In the genomic region with DNA sequence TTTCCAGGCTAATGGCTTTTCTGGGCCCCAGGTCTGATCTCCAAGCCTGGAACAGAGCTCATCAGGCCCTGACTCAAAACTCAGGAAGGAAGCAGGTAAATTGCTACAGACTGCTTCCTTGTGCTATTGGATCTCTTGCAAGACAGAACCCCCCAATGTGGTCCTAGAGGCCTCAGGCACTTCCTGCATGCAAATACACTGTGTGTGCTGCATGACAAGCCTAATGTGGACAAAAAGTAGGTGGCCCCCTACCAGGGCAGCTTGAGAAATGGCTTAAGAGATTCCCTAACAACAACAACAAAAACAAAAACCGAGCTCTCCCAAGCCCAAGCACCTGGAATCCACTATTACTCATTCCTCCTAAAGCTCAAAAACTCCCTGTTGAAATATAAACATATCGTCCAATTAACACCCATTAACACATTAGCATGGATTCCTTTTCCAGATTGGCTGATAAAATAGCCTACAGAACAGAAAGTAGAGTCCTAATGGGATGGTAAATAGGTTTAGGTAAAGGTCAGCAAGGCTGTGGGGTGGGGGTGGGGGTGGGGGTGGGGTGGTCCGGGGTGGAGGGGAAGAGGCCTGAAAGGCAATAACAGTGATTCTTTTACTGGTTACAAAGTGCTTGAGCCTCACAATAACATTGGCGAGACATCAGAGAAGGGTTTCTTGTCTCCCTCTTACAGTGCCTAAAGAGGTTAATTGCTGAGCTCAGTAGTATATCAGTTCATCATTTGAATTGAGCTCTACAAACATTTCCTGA, we compare ENCODE assay signal across 34 cellular contexts. TPM values are rescaled to one million over a fixed set of nuclear protein-coding genes. Genes with fewer than 3 reads are reported as not detected.
DNase-seq lines count a peak whose midpoint lies in the region; ATAC-seq, FAIRE-seq and TF ChIP-seq lines count a peak whose summit lies in the region.
"Had no signal": no experiment of that assay in that cellular context is flagged by ENCODE, and none has a peak within 500 bp of the region (broad histone marks: within the 10 kb centered on the region; RNA-seq: fewer than 3 reads in every experiment).

No MANE protein-coding gene starts in this region.

- H3K4me1 ChIP-seq in HUES48 (ENCODE audit: control insufficient read depth, insufficient read depth, low read length): peaks cover 23% of the 10 kb centered on the region
- H3K4me1 ChIP-seq: body of pancreas, parathyroid adenoma, spleen, tibial nerve had no signal

- peaks cover 27% of the 10 kb centered on the region for H3K9me3 ChIP-seq in HUES48 (ENCODE audit: control insufficient read depth, insufficient read depth, low read length)
- no peaks in the 10 kb centered on the region for H3K9me3 ChIP-seq in SU-DHL-6 (ENCODE audit: insufficient read depth, low read length)
- no peaks in the 10 kb centered on the region for H3K9me3 ChIP-seq in CD4-positive, alpha-beta T cell (ENCODE audit: control insufficient read depth, low read length)
- H3K9me3 ChIP-seq: body of pancreas, spleen, tibial nerve had no signal

- H3K4me2 ChIP-seq in SU-DHL-6 (ENCODE audit: low read depth, low read length, poor library complexity, severe bottlenecking): peak overlapping the region; percentile 43

- H3K9ac ChIP-seq in HUES48 (ENCODE audit: low read depth, low read length): peak overlapping the region; percentile 50; the same call in 1 of the 2 replicates
- H3K9ac ChIP-seq in SU-DHL-6 (ENCODE audit: low read length): no peak overlapping the region
- H3K9ac ChIP-seq: parathyroid adenoma had no signal

- no peaks in the 10 kb centered on the region for H4K20me1 ChIP-seq in SU-DHL-6 (ENCODE audit: low read depth, low read length)

- DNase-seq in D721Med (ENCODE audit: insufficient read length, low spot score): peak; percentile 17
- peak; percentile 22 for DNase-seq in iPS-NIHi11 (ENCODE audit: low spot score)
- DNase-seq in SW480 (ENCODE audit: low spot score): no peak
- no peak for DNase-seq in CD4-positive, alpha-beta T cell
- DNase-seq: activated CD4-positive, alpha-beta T cell treated with anti-CD3 and anti-CD28 coated beads, Interleukin-2, amount 10 ng/mL, durations not matched to agents 24 days and 14 days; activated gamma-delta T cell treated with Interleukin-2 at 50 U/mL for 16 hours; activated T-cell treated with anti-CD3 and anti-CD28 coated beads, Interleukin-2, amount 50 U/mL, for 1 hour; AML-193; body of pancreas; CD4-positive, alpha-beta memory T cell; cerebellar nuclear complex; DMS 273 treated with DMSO at 0.1 percent for 48 hours; hypothalamus; NCI-H1092 treated with DMSO at 0.1 percent for 48 hours; NCI-H1930; NCI-H2227 treated with DMSO at 0.1 percent for 48 hours; NCI-H748 treated with DMSO at 0.1 percent for 48 hours; right cardiac atrium; spleen; stimulated activated CD4-positive, alpha-beta T cell treated with anti-CD3 and anti-CD28 coated beads, Interleukin-2, amount 100 ng/mL, for 48 hours had no signal

- ATAC-seq in HG03159 (IDR thresholded peaks at IDR 0.05; ENCODE audit: unreplicated experiment): no peak
- no peak for ATAC-seq in HG03097 (IDR thresholded peaks at IDR 0.05; ENCODE audit: low FRiP score, unreplicated experiment)
- no peak for ATAC-seq in CD4-positive, alpha-beta T cell (ENCODE audit: poor library complexity)
- ATAC-seq: body of pancreas, right cardiac atrium, SK-N-SH treated with all-trans-retinoic acid at 6 μM for 48 hours had no signal

- H3F3A ChIP-seq in SU-DHL-6 (ENCODE audit: insufficient read depth): no peaks in the 10 kb centered on the region

- no peaks in the 10 kb centered on the region for H3K4me1 Mint-ChIP-seq in CD4-positive, alpha-beta T cell (ENCODE audit: low read depth)
- H3K4me1 Mint-ChIP-seq: activated CD4-positive, alpha-beta T cell treated with anti-CD3 and anti-CD28 coated beads, Interleukin-2, amount 10 ng/mL, durations not matched to agents 24 days and 14 days; CD4-positive, alpha-beta memory T cell had no signal

- H3K4me3 Mint-ChIP-seq in CD4-positive, alpha-beta T cell: no peak overlapping the region
- H3K4me3 Mint-ChIP-seq: activated CD4-positive, alpha-beta T cell treated with anti-CD3 and anti-CD28 coated beads, Interleukin-2, amount 10 ng/mL, durations not matched to agents 24 days and 14 days; CD4-positive, alpha-beta memory T cell had no signal

- H3K9me3 Mint-ChIP-seq in CD4-positive, alpha-beta T cell: no peaks in the 10 kb centered on the region
- H3K9me3 Mint-ChIP-seq: activated CD4-positive, alpha-beta T cell treated with anti-CD3 and anti-CD28 coated beads, Interleukin-2, amount 10 ng/mL, durations not matched to agents 24 days and 14 days had no signal

- no peak overlapping the region for H2AFZ ChIP-seq in SU-DHL-6 (ENCODE audit: low read depth, low read length, severe bottlenecking)
- H2AFZ ChIP-seq: parathyroid adenoma had no signal

- no peaks in the 10 kb centered on the region for H3K9me2 ChIP-seq in SU-DHL-6 (replicated peaks; ENCODE audit: insufficient read depth, low read length)

- H3K27ac Mint-ChIP-seq in CD4-positive, alpha-beta T cell: no peak overlapping the region
- H3K27ac Mint-ChIP-seq: activated CD4-positive, alpha-beta T cell treated with anti-CD3 and anti-CD28 coated beads, Interleukin-2, amount 10 ng/mL, durations not matched to agents 24 days and 14 days; CD4-positive, alpha-beta memory T cell had no signal

- no peaks in the 10 kb centered on the region for H3K36me3 Mint-ChIP-seq in CD4-positive, alpha-beta T cell (ENCODE audit: low read depth)
- H3K36me3 Mint-ChIP-seq: CD4-positive, alpha-beta memory T cell had no signal

- TF ChIP-seq CTCF in D721Med (IDR thresholded peaks at IDR 0.05; ENCODE audit: insufficient read depth, missing control alignments): no peak
- no peak for TF ChIP-seq CTCF in SU-DHL-6 (IDR thresholded peaks at IDR 0.05; ENCODE audit: insufficient read depth, low read length, poor library complexity, severe bottlenecking)
- TF ChIP-seq CTCF in CD4-positive, alpha-beta T cell (IDR thresholded peaks at IDR 0.05): no peak

- no peaks in the 10 kb centered on the region for H3K79me2 ChIP-seq in SU-DHL-6 (ENCODE audit: insufficient read depth, low read length)
- H3K79me2 ChIP-seq: parathyroid adenoma had no signal

- POLR2A ChIA-PET in CD4-positive, alpha-beta T cell (lab: Charles Lee): no interaction called here

- no peak for FAIRE-seq in D721Med (lab: Jason Lieb, UNC)
- FAIRE-seq: A204.1, H54 had no signal

- H3K4me3 ChIP-seq in HUES48 (ENCODE audit: low read depth, low read length): no peak overlapping the region; the same call in 1 of the 2 replicates
- no peak overlapping the region for H3K4me3 ChIP-seq in SU-DHL-6 (ENCODE audit: insufficient read depth, low read length, poor library complexity, severe bottlenecking)
- H3K4me3 ChIP-seq: body of pancreas, spleen, tibial nerve had no signal

- intact Hi-C loops in CD4-positive, alpha-beta T cell (cut with DNase I, micrococcal nuclease): no loop called here

- H3K27me3 ChIP-seq in HUES48 (ENCODE audit: control insufficient read depth, insufficient read depth, low read length) (no peaks in the 10 kb centered on the region), SU-DHL-6 (ENCODE audit: low read length) (no peaks in the 10 kb centered on the region)
- no peaks in the 10 kb centered on the region for H3K27me3 ChIP-seq in CD4-positive, alpha-beta T cell (ENCODE audit: control insufficient read depth, insufficient read depth, low read length)
- H3K27me3 ChIP-seq: body of pancreas, spleen had no signal

- CTCF ChIA-PET in CD4-positive, alpha-beta T cell (lab: Charles Lee): no interaction called here

- H3K36me3 ChIP-seq in HUES48 (ENCODE audit: control insufficient read depth, insufficient read depth, low read length) (no peaks in the 10 kb centered on the region), SU-DHL-6 (ENCODE audit: low read length) (no peaks in the 10 kb centered on the region)
- H3K36me3 ChIP-seq: spleen, tibial nerve had no signal

- H3K27ac ChIP-seq in HUES48 (ENCODE audit: low read depth, low read length) (peak overlapping the region; percentile 94), SU-DHL-6 (ENCODE audit: low read depth, low read length) (peak overlapping the region; percentile 50)
- no peak overlapping the region for H3K27ac ChIP-seq in CD4-positive, alpha-beta T cell (ENCODE audit: low read depth, low read length)
- H3K27ac ChIP-seq: body of pancreas, parathyroid adenoma, spleen, tibial nerve had no signal

- H3K27me3 Mint-ChIP-seq in CD4-positive, alpha-beta T cell: no peaks in the 10 kb centered on the region
- H3K27me3 Mint-ChIP-seq: activated CD4-positive, alpha-beta T cell treated with anti-CD3 and anti-CD28 coated beads, Interleukin-2, amount 10 ng/mL, durations not matched to agents 24 days and 14 days; CD4-positive, alpha-beta memory T cell had no signal

RNA-seq across cellular contexts. Expression of a gene that starts 24.1 kb away (rescaled TPM):
- total RNA-seq in CD4-positive, alpha-beta T cell: not detected
- total RNA-seq: activated CD4-positive, alpha-beta T cell treated with anti-CD3 and anti-CD28 coated beads, Interleukin-2, amount 10 ng/mL, durations not matched to agents 24 days and 14 days; activated CD8-positive, alpha-beta memory T cell treated with anti-CD3 and anti-CD28 coated beads for 36 hours; body of pancreas; CD4-positive, alpha-beta memory T cell; fibroblast of lung; G401; HT1080; right cardiac atrium; spleen; T-helper 2 cell treated with Interferon-gamma antibody and Interleukin-4, amounts not matched to agents 100 ng/mL and 5 ng/mL, for 36 hours had no signal

Comparison
In these comparisons a context has a peak if more than half of its experiments do, and no peak if none do; other contexts are left out.
1. DNase-seq: peak in D721Med (single experiment) and iPS-NIHi11 (single experiment); none in SW480 (single experiment) and CD4-positive, alpha-beta T cell (0 of 10).